15 cellular contexts compared by ENCODE assay signal in the genomic region with DNA sequence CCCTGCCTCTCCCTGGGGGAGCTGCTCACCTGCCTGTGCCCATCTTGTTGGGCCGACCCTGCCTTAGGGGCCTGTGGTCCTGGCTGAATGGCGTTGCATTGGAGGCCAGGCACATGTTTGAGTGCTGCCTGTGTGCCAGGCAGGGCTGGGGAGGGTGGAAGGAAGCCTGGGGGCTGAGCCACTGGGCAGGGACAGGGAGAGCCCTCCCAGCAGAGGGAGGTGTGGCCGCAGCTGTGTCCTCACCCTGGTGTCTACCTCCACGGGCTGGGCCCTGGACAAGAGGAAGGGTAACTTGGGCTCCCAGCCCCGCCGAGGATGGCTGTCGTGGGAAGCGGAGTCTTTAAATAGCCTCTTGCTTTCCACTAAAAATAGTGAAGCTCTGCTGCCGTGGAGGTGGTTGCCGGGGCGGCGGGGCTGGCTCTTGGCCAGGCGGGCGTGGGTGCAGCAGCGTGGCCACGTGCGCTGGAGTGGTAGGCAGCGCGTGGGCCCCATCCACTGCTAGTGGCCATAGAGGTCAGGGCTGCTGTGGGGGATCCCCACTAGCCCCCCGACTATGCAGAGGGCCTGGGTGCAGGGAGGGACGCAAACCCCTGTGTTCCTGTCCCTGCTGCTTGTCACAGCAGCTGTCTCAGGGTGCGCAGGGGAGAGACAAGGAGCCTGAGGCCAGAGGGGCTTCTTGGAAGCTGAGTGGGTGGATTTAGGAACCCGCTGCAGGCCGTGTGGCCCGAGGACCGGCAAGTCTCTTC. TPM values are rescaled to one million over a fixed set of nuclear protein-coding genes. Genes with fewer than 3 reads are reported as not detected.
DNase-seq lines count a peak whose midpoint lies in the region; ATAC-seq and TF ChIP-seq lines count a peak whose summit lies in the region.
"Had no signal": no experiment of that assay in that cellular context is flagged by ENCODE, and none has a peak within 500 bp of the region (broad histone marks: within the 10 kb centered on the region; RNA-seq: fewer than 3 reads in every experiment).

No MANE protein-coding gene starts in this region.

- peak overlapping the region; percentile 66 for H3K27ac ChIP-seq in BLaER1
- peak overlapping the region; percentile 7 to 79 (median 71) for H3K27ac ChIP-seq in heart right ventricle
- H3K27ac ChIP-seq: neutrophil had no signal

- peaks cover 79% of the 10 kb centered on the region for H3K4me1 ChIP-seq in BLaER1
- peaks cover 52 to 62% (median 60%) of the 10 kb centered on the region in 9 donors for H3K4me1 ChIP-seq in heart right ventricle

- H3K4me2 ChIP-seq in BLaER1 = peak overlapping the region; percentile 99

- WGBS in heart right ventricle, 2 donors = 16 to 21% methylated on average over 26 of the region's 26 CpGs

- H3K9ac ChIP-seq in BLaER1 = peak overlapping the region; percentile 44

- H3K27me3 ChIP-seq in BLaER1 = no peaks in the 10 kb centered on the region
- no peaks in the 10 kb centered on the region for H3K27me3 ChIP-seq in heart right ventricle

- intact Hi-C loops in heart right ventricle (cut with DNase I) (loop anchor here in 1 of 10 donors (10.0 kb wide), 1 partner anchor 173 kb away; no protein-coding TSS in a partner anchor), posterior cingulate gyrus (cut with DNase I) (no loop called here)

- peaks cover 97% of the 10 kb centered on the region for H4K20me1 ChIP-seq in BLaER1

- no peaks in the 10 kb centered on the region for H3K9me3 ChIP-seq in BLaER1
- no peaks in the 10 kb centered on the region for H3K9me3 ChIP-seq in heart right ventricle
- H3K9me3 ChIP-seq: neutrophil had no signal

- no peak for TF ChIP-seq CTCF in heart right ventricle (IDR thresholded peaks at IDR 0.05)

- DNase-seq in anterior cingulate cortex (lab: John Stamatoyannopoulos, UW) (peak in 39 of 58 donors; percentile 20 to 74 (median 52)), heart right ventricle (peak in 1 of 2 donors; percentile 66), posterior cingulate gyrus (peak in 8 of 10 donors; percentile 62 to 96 (median 78)), foreskin melanocyte (no peak), NCI-H187 treated with DMSO at 0.1 percent for 48 hours (lab: John Stamatoyannopoulos, UW) (no peak)
- DNase-seq: activated CD4-positive, alpha-beta T cell treated with anti-CD3 and anti-CD28 coated beads for 36 hours; activated T-cell treated with anti-CD3 and anti-CD28 coated beads, Interleukin-2, amount 50 U/mL, for 4 hours; DMS 273 treated with DMSO at 0.1 percent for 48 hours; NCI-H1092; PC-3 had no signal

- peaks cover 41% of the 10 kb centered on the region for H3K36me3 ChIP-seq in BLaER1
- H3K36me3 ChIP-seq in heart right ventricle = peaks cover 0 to 28% (median 6%) of the 10 kb centered on the region in 9 donors
- H3K36me3 ChIP-seq: neutrophil had no signal

- H3K4me3 ChIP-seq in BLaER1 (no peak overlapping the region; the same call in 1 of the 2 replicates), heart right ventricle (peak overlapping the region in 3 of 10 donors; percentile 5 to 15 (median 11))

- ATAC-seq in heart right ventricle (peak; percentile 35 to 68 (median 62)), GM18868 (IDR thresholded peaks at IDR 0.05; ENCODE audit: unreplicated experiment) (no peak), GM18870 (IDR thresholded peaks at IDR 0.05; ENCODE audit: unreplicated experiment) (no peak)
- ATAC-seq: activated CD4-positive, alpha-beta T cell treated with anti-CD3 and anti-CD28 coated beads for 36 hours; activated T-cell treated with anti-CD3 and anti-CD28 coated beads, Interleukin-2, amount 50 U/mL, for 4 hours; PC-3 had no signal

RNA-seq across cellular contexts. Expression of gene ZDHHC8, which starts 6.2 kb away (rescaled TPM):
- 10 to 100 TPM; 32.5 to 51.7 (median 37.5) TPM for total RNA-seq in heart right ventricle
- 10 to 100 TPM; 23.2 to 39.4 TPM for polyA plus RNA-seq in heart right ventricle

RNA-seq across cellular contexts. Expression of gene CCDC188, which starts 13.0 kb away (rescaled TPM):
- total RNA-seq in heart right ventricle = 1 to 10 TPM in 1 of 10 donors, under 1 TPM in 6, not detected in 3; 0.15 to 1.1 (median 0.50) TPM
- polyA plus RNA-seq in heart right ventricle = 1 to 10 TPM in 1 of 2 donors, under 1 TPM in 1; 0.51 to 2.3 TPM
- total RNA-seq: activated CD4-positive, alpha-beta T cell treated with anti-CD3 and anti-CD28 coated beads for 36 hours; activated T-cell treated with anti-CD3 and anti-CD28 coated beads, Interleukin-2, amount 50 U/mL, for 4 hours; PC-3; T-helper 1 cell treated with Interleukin-12 subunit alpha and Interleukin-12 subunit beta and Interleukin-4 antibody, amounts not matched to agents 30 ng/mL and 1 ng/mL, for 36 hours had no signal

RNA-seq across cellular contexts. Expression of gene TRMT2A, which starts 20.8 kb away (rescaled TPM):
- total RNA-seq in heart right ventricle = 10 to 100 TPM; 18.4 to 29.6 (median 25.8) TPM
- 10 to 100 TPM; 24.6 to 58.2 TPM for polyA plus RNA-seq in heart right ventricle

RNA-seq across cellular contexts. Expression of gene RANBP1, which starts 21.9 kb away (rescaled TPM):
- total RNA-seq in heart right ventricle = 10 to 100 TPM; 31.8 to 55.8 (median 38.1) TPM
- polyA plus RNA-seq in heart right ventricle = 10 to 100 TPM; 39.4 to 71.7 TPM

RNA-seq across cellular contexts. Expression of gene DGCR8, which starts 57.8 kb away (rescaled TPM):
- total RNA-seq in heart right ventricle = 10 to 100 TPM; 11.4 to 20.0 (median 14.0) TPM
- polyA plus RNA-seq in heart right ventricle = 10 to 100 TPM in 1 of 2 donors, 1 to 10 TPM in 1; 8.3 to 26.3 TPM

Comparison
In these comparisons a context has a peak if more than half of its experiments do, and no peak if none do; other contexts are left out.
1. DNase-seq: peak in anterior cingulate cortex (39 of 58) and posterior cingulate gyrus (8 of 10); none in foreskin melanocyte (single experiment) and NCI-H187 treated with DMSO at 0.1 percent for 48 hours (single experiment).
2. ATAC-seq: peak in heart right ventricle (8 of 8); none in GM18868 (single experiment) and GM18870 (single experiment).